Comparison of ENCODE assay signal across 18 cellular contexts in genomic region chrX:118215346-118215745, GRCh38.
"Had no signal": no experiment of that assay in that cellular context is flagged by ENCODE, and none has a peak within 500 bp of the region (broad histone marks: within the 10 kb centered on the region; RNA-seq: fewer than 3 reads in every experiment).

No MANE protein-coding gene starts in this region.

- H3K27ac ChIP-seq: adrenal gland, epithelial cell of prostate, thyroid gland, VCaP had no signal

- H3K36me3 ChIP-seq: adrenal gland, thyroid gland had no signal

- H3K27me3 ChIP-seq: thyroid gland had no signal

- H3K4me3 Mint-ChIP-seq: activated T-helper 1 cell treated with anti-CD3 and anti-CD28 coated beads, Interleukin-12 subunit alpha, Interleukin-12 subunit beta, Interleukin-2, Interleukin-4 antibody, amounts not matched to agents 30 ng/mL and 10 ng/mL and 1 ng/mL, durations not matched to agents 14 hours and 24 hours and 36 hours; neural crest cell had no signal

- DNase-seq: activated CD4-positive, CD25-positive, alpha-beta regulatory T cell treated with anti-CD3 and anti-CD28 coated beads, Interleukin-2, amount 50 U/mL, for 72 hours; activated gamma-delta T cell treated with Interleukin-2 at 50 U/mL for 16 hours; adrenal gland; effector memory CD4-positive, alpha-beta T cell; glutamatergic neuron; hippocampal formation; midbrain; stimulated activated CD4-positive, alpha-beta T cell treated with anti-CD3 and anti-CD28 coated beads, Interleukin-2, amount 100 ng/mL, for 24 hours; stimulated activated naive CD4-positive, alpha-beta T cell treated with Interleukin-2 at 50 U/mL for 16 hours; T-helper 1 cell; thyroid gland had no signal

- H3K27ac Mint-ChIP-seq: activated naive CD4-positive, alpha-beta T cell treated with anti-CD3 and anti-CD28 coated beads, Interleukin-2, amount 50 U/mL, for 72 hours; activated T-helper 1 cell treated with anti-CD3 and anti-CD28 coated beads, Interleukin-12 subunit alpha, Interleukin-12 subunit beta, Interleukin-2, Interleukin-4 antibody, amounts not matched to agents 30 ng/mL and 10 ng/mL and 1 ng/mL, durations not matched to agents 14 hours and 24 hours and 36 hours had no signal

- ATAC-seq: activated naive CD4-positive, alpha-beta T cell treated with anti-CD3 and anti-CD28 coated beads, Interleukin-2, amount 50 U/mL, for 72 hours; left lobe of liver had no signal

- H3K9me3 ChIP-seq: adrenal gland, thyroid gland had no signal

- H3K4me3 ChIP-seq: adrenal gland, lung, thyroid gland had no signal

- H3K4me1 Mint-ChIP-seq: neural crest cell had no signal

- H3K4me1 ChIP-seq: adrenal gland had no signal

- H3K9me3 Mint-ChIP-seq: activated naive CD4-positive, alpha-beta T cell treated with anti-CD3 and anti-CD28 coated beads, Interleukin-2, amount 50 U/mL, for 72 hours; activated T-helper 1 cell treated with anti-CD3 and anti-CD28 coated beads, Interleukin-12 subunit alpha, Interleukin-12 subunit beta, Interleukin-2, Interleukin-4 antibody, amounts not matched to agents 30 ng/mL and 10 ng/mL and 1 ng/mL, durations not matched to agents 14 hours and 24 hours and 36 hours had no signal

- H3K36me3 Mint-ChIP-seq: activated naive CD4-positive, alpha-beta T cell treated with anti-CD3 and anti-CD28 coated beads, Interleukin-2, amount 50 U/mL, for 72 hours had no signal
